In the genomic region with DNA sequence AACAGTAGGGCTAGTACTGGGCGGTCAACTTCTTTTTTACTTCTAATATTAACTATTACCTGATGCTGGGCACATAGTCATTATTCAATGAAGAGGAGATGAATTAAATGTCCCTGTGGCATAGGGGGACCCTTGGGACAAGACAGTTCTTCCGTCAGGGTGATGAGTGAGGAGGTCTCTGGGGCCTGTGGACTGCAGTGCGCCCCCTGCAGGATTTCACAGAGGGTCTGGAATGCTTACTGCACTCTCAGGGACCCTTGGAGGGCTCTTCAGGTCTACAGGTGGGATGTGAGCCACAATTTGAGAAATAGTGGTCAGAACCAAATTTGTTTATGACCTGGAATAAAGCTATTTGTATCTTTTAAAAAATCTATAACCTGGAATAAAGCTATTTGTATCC, we compare ENCODE assay signal across 17 cellular contexts.
DNase-seq lines count a peak whose midpoint lies in the region; ATAC-seq and TF ChIP-seq lines count a peak whose summit lies in the region.
"Had no signal": no experiment of that assay in that cellular context is flagged by ENCODE, and none has a peak within 500 bp of the region (broad histone marks: within the 10 kb centered on the region; RNA-seq: fewer than 3 reads in every experiment).

No MANE protein-coding gene starts in this region.

- BruUV-seq in HCT116 (replicated peaks; lab: Mats Ljungman, UMichigan): no TSS peak

- RAD21 ChIA-PET in HCT116 (lab: Charles Lee; ENCODE audit: low non-redundant PET in 1 of 2, low total read pairs in 2 of 2, uncharacterized antibody in 2 of 2, unreplicated experiment in 2 of 2): no interaction called here

- H3K4me1 ChIP-seq in HCT116 (ENCODE audit: control insufficient read depth in 1 of 2, insufficient read depth in 2 of 2, low read length in 2 of 2): no peaks in the 10 kb centered on the region
- H3K4me1 ChIP-seq: upper lobe of left lung had no signal

- H3K79me2 ChIP-seq in HCT116 (ENCODE audit: insufficient read depth, low read length): no peaks in the 10 kb centered on the region

- H3K36me3 ChIP-seq in GM06990 (ENCODE audit: control insufficient read depth, insufficient read depth, low read length) (no peaks in the 10 kb centered on the region), HCT116 (ENCODE audit: control insufficient read depth in 1 of 2, insufficient read depth in 2 of 2, low read length in 2 of 2) (no peaks in the 10 kb centered on the region)
- H3K36me3 ChIP-seq: upper lobe of left lung had no signal

- H3K4me3 Mint-ChIP-seq in neural crest cell: no peak overlapping the region
- H3K4me3 Mint-ChIP-seq: CD14-positive monocyte; nephron; stimulated activated naive CD8-positive, alpha-beta T cell treated with anti-CD3 and anti-CD28 coated beads, Interleukin-15, Interleukin-2, amounts not matched to agents 100 ng/mL and 50 ng/mL, for 24 hours had no signal

- no peaks in the 10 kb centered on the region for H3K27me3 ChIP-seq in GM06990 (replicated peaks; ENCODE audit: control insufficient read depth, insufficient read depth, low read length)
- peaks cover 56% of the 10 kb centered on the region for H3K27me3 ChIP-seq in HCT116 (ENCODE audit: insufficient read depth, low read length)
- H3K27me3 ChIP-seq: upper lobe of left lung had no signal

- H3K9ac ChIP-seq in HCT116 (ENCODE audit: low read length): no peak overlapping the region

- H3K4me2 ChIP-seq in HCT116 (ENCODE audit: low read length): no peak overlapping the region

- POLR2A ChIA-PET in HCT116 (lab: Charles Lee): no interaction called here

- no peaks in the 10 kb centered on the region for H3K9me3 ChIP-seq in HCT116 (ENCODE audit: control insufficient read depth in 1 of 2, insufficient read depth in 1 of 2, low read depth in 1 of 2, low read length in 2 of 2)
- H3K9me3 ChIP-seq: upper lobe of left lung had no signal

- no peak overlapping the region for H3K4me3 ChIP-seq in GM06990 (replicated peaks; ENCODE audit: low read depth, low read length)
- no peak overlapping the region for H3K4me3 ChIP-seq in HCT116 (replicated peaks in 1 of 2; ENCODE audit: low read depth in 1 of 2, low read length in 2 of 2)
- H3K4me3 ChIP-seq: upper lobe of left lung had no signal

- ATAC-seq in HCT116: peak; percentile 65; the same call in 1 of the 2 replicates
- no peak for ATAC-seq in GM18505 (IDR thresholded peaks at IDR 0.05; ENCODE audit: unreplicated experiment)

- no peaks in the 10 kb centered on the region for H4K20me1 ChIP-seq in HCT116 (ENCODE audit: insufficient read depth)

- intact Hi-C loops in HCT116 (cut with micrococcal nuclease): loop anchor here (5.0 kb wide), 1 partner anchor 50 kb away; no protein-coding TSS in a partner anchor

- no peak for TF ChIP-seq RAD21 in HCT116 (IDR thresholded peaks at IDR 0.05; ENCODE audit: low read depth)

- H3K27ac ChIP-seq in HCT116 (ENCODE audit: low read depth, low read length): no peak overlapping the region
- H3K27ac ChIP-seq: upper lobe of left lung had no signal

- no peaks in the 10 kb centered on the region for H3K9me3 Mint-ChIP-seq in neural crest cell
- H3K9me3 Mint-ChIP-seq: nephron; stimulated activated naive CD8-positive, alpha-beta T cell treated with anti-CD3 and anti-CD28 coated beads, Interleukin-15, Interleukin-2, amounts not matched to agents 100 ng/mL and 50 ng/mL, for 24 hours had no signal

- TF ChIP-seq CTCF in GM06990 (IDR thresholded peaks at IDR 0.05; ENCODE audit: insufficient read depth, low read length, poor library complexity, severe bottlenecking) (peak; percentile 48), HCT116 (IDR thresholded peaks at IDR 0.05 in 2 of 3, conservative IDR thresholded peaks at IDR 0.05 in 1 of 3; ENCODE audit: borderline replicate concordance in 1 of 3, insufficient read depth in 1 of 3, low read depth in 2 of 3, low read length in 2 of 3) (peak in 2 of 3 experiments; percentile 48 to 59; a peak in 4 of 6 replicates), neural crest cell (conservative IDR thresholded peaks at IDR 0.05) (peak; percentile 26)

- peaks cover 8% of the 10 kb centered on the region for H3K4me1 Mint-ChIP-seq in neural crest cell
- H3K4me1 Mint-ChIP-seq: CD14-positive monocyte, nephron had no signal

- in situ Hi-C loops in SK-MEL-5 (cut with HindIII; ENCODE audit: low pct_unique_long_range_greater_than_20kb, low sequenced_read_pairs): no loop called here

- H3K9me2 ChIP-seq in HCT116 (ENCODE audit: insufficient read depth): no peaks in the 10 kb centered on the region

- no peak for TF ChIP-seq POLR2A in HCT116 (IDR thresholded peaks at IDR 0.05; ENCODE audit: borderline replicate concordance, extremely low read depth, insufficient read depth, insufficient read length)
- no peak for TF ChIP-seq POLR2A in GM18505 (IDR thresholded peaks at IDR 0.05; ENCODE audit: borderline replicate concordance, extremely low read depth, insufficient read depth, insufficient read length)

- CTCF ChIA-PET in HCT116 (lab: Charles Lee): no interaction called here

- no peak overlapping the region for H3K27ac Mint-ChIP-seq in neural crest cell (ENCODE audit: unreplicated experiment)
- H3K27ac Mint-ChIP-seq: CD14-positive monocyte; nephron; stimulated activated naive CD8-positive, alpha-beta T cell treated with anti-CD3 and anti-CD28 coated beads, Interleukin-15, Interleukin-2, amounts not matched to agents 100 ng/mL and 50 ng/mL, for 24 hours had no signal

- DNase-seq in GM06990 (ENCODE audit: extremely low read depth, insufficient read length) (no peak), HCT116 (ENCODE audit: low read depth, low spot score) (no peak), SK-MEL-5 (ENCODE audit: low read depth, low spot score) (peak; percentile 14), neural crest cell (ENCODE audit: low read depth, low spot score) (no peak), medulla oblongata (ENCODE audit: extremely low spot score) (no peak)
- DNase-seq in stimulated activated CD4-positive, alpha-beta T cell treated with anti-CD3 and anti-CD28 coated beads, Interleukin-12 subunit alpha, Interleukin-12 subunit beta, amount 100 ng/mL, for 4 hours: no peak
- DNase-seq: activated gamma-delta T cell, foreskin fibroblast, HCEC 1CT, mesenchymal stem cell, NCI-H774, T-helper 2 cell, upper lobe of left lung had no signal

- no peaks in the 10 kb centered on the region for H3K36me3 Mint-ChIP-seq in neural crest cell (ENCODE audit: low read depth)
- H3K36me3 Mint-ChIP-seq: CD14-positive monocyte had no signal

- peaks cover 49% of the 10 kb centered on the region for H3K27me3 Mint-ChIP-seq in neural crest cell (ENCODE audit: low read depth)

- H2AFZ ChIP-seq in HCT116 (ENCODE audit: low read depth, low read length, poor library complexity, severe bottlenecking): no peak overlapping the region

TF ChIP-seq in HCT116, 20 proteins besides CTCF, POLR2A, EP300 and RAD21:
- TF ChIP-seq EZH2phosphoT487 (IDR thresholded peaks at IDR 0.05; ENCODE audit: borderline replicate concordance): no peak
- no peak for TF ChIP-seq TCF7L2 (IDR thresholded peaks at IDR 0.05; ENCODE audit: borderline replicate concordance, extremely low read depth, insufficient read depth, insufficient read length)
- no peak for TF ChIP-seq FOSL1 (IDR thresholded peaks at IDR 0.05; ENCODE audit: low read depth)
- TF ChIP-seq, protein P1, sequence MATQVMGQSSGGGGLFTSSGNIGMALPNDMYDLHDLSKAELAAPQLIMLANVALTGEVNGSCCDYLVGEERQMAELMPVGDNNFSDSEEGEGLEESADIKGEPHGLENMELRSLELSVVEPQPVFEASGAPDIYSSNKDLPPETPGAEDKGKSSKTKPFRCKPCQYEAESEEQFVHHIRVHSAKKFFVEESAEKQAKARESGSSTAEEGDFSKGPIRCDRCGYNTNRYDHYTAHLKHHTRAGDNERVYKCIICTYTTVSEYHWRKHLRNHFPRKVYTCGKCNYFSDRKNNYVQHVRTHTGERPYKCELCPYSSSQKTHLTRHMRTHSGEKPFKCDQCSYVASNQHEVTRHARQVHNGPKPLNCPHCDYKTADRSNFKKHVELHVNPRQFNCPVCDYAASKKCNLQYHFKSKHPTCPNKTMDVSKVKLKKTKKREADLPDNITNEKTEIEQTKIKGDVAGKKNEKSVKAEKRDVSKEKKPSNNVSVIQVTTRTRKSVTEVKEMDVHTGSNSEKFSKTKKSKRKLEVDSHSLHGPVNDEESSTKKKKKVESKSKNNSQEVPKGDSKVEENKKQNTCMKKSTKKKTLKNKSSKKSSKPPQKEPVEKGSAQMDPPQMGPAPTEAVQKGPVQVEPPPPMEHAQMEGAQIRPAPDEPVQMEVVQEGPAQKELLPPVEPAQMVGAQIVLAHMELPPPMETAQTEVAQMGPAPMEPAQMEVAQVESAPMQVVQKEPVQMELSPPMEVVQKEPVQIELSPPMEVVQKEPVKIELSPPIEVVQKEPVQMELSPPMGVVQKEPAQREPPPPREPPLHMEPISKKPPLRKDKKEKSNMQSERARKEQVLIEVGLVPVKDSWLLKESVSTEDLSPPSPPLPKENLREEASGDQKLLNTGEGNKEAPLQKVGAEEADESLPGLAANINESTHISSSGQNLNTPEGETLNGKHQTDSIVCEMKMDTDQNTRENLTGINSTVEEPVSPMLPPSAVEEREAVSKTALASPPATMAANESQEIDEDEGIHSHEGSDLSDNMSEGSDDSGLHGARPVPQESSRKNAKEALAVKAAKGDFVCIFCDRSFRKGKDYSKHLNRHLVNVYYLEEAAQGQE (IDR thresholded peaks at IDR 0.05; ENCODE audit: low read depth): no peak
- no peak for TF ChIP-seq JUND (IDR thresholded peaks at IDR 0.05)
- TF ChIP-seq, protein P2, sequence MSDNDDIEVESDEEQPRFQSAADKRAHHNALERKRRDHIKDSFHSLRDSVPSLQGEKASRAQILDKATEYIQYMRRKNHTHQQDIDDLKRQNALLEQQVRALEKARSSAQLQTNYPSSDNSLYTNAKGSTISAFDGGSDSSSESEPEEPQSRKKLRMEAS (IDR thresholded peaks at IDR 0.05): no peak
